28 cellular contexts compared by ENCODE assay signal in genomic region chr9:114149765-114150340, GRCh38. TPM values are rescaled to one million over a fixed set of nuclear protein-coding genes. Genes with fewer than 3 reads are reported as not detected.
"Had no signal": no experiment of that assay in that cellular context is flagged by ENCODE, and none has a peak within 500 bp of the region (broad histone marks: within the 10 kb centered on the region; RNA-seq: fewer than 3 reads in every experiment).

No MANE protein-coding gene starts in this region.

- DNase-seq: activated CD4-positive, alpha-beta T cell treated with anti-CD3 and anti-CD28 coated beads for 4 hours; activated CD4-positive, alpha-beta T cell treated with anti-CD3 and anti-CD28 coated beads, Interleukin-2, amount 50 U/mL, for 4 hours; activated naive CD4-positive, alpha-beta T cell; activated T-cell treated with anti-CD3 and anti-CD28 coated beads for 4 hours; activated T-cell treated with anti-CD3 and anti-CD28 coated beads, Interleukin-2, amount 50 U/mL, for 72 hours; brain microvascular endothelial cell; caudate nucleus; cortex of kidney; hypothalamus; immature natural killer cell; ovary; retina; stimulated activated naive CD4-positive, alpha-beta T cell; tibial artery had no signal

- H3K27me3 ChIP-seq: ovary had no signal

- H3K9me3 ChIP-seq: ascending aorta, gastroesophageal sphincter, neutrophil, ovary, prostate gland, suprapubic skin, tibial artery had no signal

- H3K36me3 Mint-ChIP-seq: activated naive CD4-positive, alpha-beta T cell treated with anti-CD3 and anti-CD28 coated beads, Interleukin-2, amount 50 U/mL, for 72 hours; immature natural killer cell had no signal

- H3K4me1 ChIP-seq: prostate gland had no signal

- H3K27ac ChIP-seq: ascending aorta, brain microvascular endothelial cell, gastroesophageal sphincter, neutrophil, ovary, prostate gland, suprapubic skin, tibial artery, VCaP had no signal

- H3K4me3 Mint-ChIP-seq: activated T-cell treated with anti-CD3 and anti-CD28 coated beads, Interleukin-2, amount 50 U/mL, for 72 hours; immature natural killer cell; nephron had no signal

- H3K9me3 Mint-ChIP-seq: activated naive CD4-positive, alpha-beta T cell treated with anti-CD3 and anti-CD28 coated beads, Interleukin-2, amount 50 U/mL, for 72 hours; activated T-cell treated with anti-CD3 and anti-CD28 coated beads, Interleukin-2, amount 50 U/mL, for 72 hours; nephron had no signal

- H3K36me3 ChIP-seq: ascending aorta, brain microvascular endothelial cell, gastroesophageal sphincter, neutrophil, ovary, prostate gland, suprapubic skin, tibial artery had no signal

- FAIRE-seq: endothelial cell of umbilical vein had no signal

- ATAC-seq: activated naive CD4-positive, alpha-beta T cell treated with anti-CD3 and anti-CD28 coated beads, Interleukin-2, amount 50 U/mL, for 72 hours; activated T-cell treated with anti-CD3 and anti-CD28 coated beads, Interleukin-2, amount 50 U/mL, for 72 hours; gastroesophageal sphincter; left lobe of liver had no signal

- H3K27ac Mint-ChIP-seq: activated naive CD4-positive, alpha-beta T cell treated with anti-CD3 and anti-CD28 coated beads, Interleukin-2, amount 50 U/mL, for 72 hours; activated T-cell treated with anti-CD3 and anti-CD28 coated beads, Interleukin-2, amount 50 U/mL, for 72 hours; immature natural killer cell; nephron had no signal

- H3K4me3 ChIP-seq: ascending aorta, gastroesophageal sphincter, lung, ovary, prostate gland, suprapubic skin, tibial artery had no signal

RNA-seq across cellular contexts. Expression of gene COL27A1, which starts 5.5 kb away (rescaled TPM):
- polyA plus RNA-seq: immature natural killer cell had no signal

RNA-seq across cellular contexts. Expression of gene KIF12, which starts 50.8 kb away (rescaled TPM):
- total RNA-seq: activated naive CD4-positive, alpha-beta T cell treated with anti-CD3 and anti-CD28 coated beads, Interleukin-2, amount 50 U/mL, for 72 hours; activated T-cell treated with anti-CD3 and anti-CD28 coated beads, Interleukin-2, amount 50 U/mL, for 72 hours; ascending aorta; fibroblast of lung; fibroblast of villous mesenchyme; gastroesophageal sphincter; T-helper 1 cell treated with Interleukin-12 subunit alpha and Interleukin-12 subunit beta and Interleukin-4 antibody, amounts not matched to agents 30 ng/mL and 1 ng/mL, for 36 hours had no signal
- polyA plus RNA-seq: fibroblast of lung, immature natural killer cell had no signal
